Comparison of ENCODE assay signal across 9 cellular contexts in genomic region chr14:59918824-59919581, GRCh38. TPM values are rescaled to one million over a fixed set of nuclear protein-coding genes. Genes with fewer than 3 reads are reported as not detected.
A peak's percentile ranks its signal among the peaks of the same experiment; 100 is the strongest.
DNase-seq lines count a peak whose midpoint lies in the region; ATAC-seq and TF ChIP-seq lines count a peak whose summit lies in the region.
"Had no signal": no experiment of that assay in that cellular context is flagged by ENCODE, and none has a peak within 500 bp of the region (broad histone marks: within the 10 kb centered on the region; RNA-seq: fewer than 3 reads in every experiment).

No MANE protein-coding gene starts in this region.

- CTCF ChIA-PET in activated CD8-positive, alpha-beta T cell treated with anti-CD3 and anti-CD28 coated beads, Interleukin-2, amount 10 ng/mL, durations not matched to agents 7 days and 5 days (lab: Charles Lee), result interaction anchor here (0.7 to 2.5 kb wide), 3 partner anchors 14 to 287 kb away, joined by 3 to 13 read pairs (median 3); no protein-coding TSS in a partner anchor

- POLR2A ChIA-PET in activated CD8-positive, alpha-beta T cell treated with anti-CD3 and anti-CD28 coated beads, Interleukin-2, amount 10 ng/mL, durations not matched to agents 7 days and 5 days (lab: Charles Lee), result no interaction called here

- ATAC-seq in GM21390 (IDR thresholded peaks at IDR 0.05; ENCODE audit: unreplicated experiment), result peak; percentile 55
- ATAC-seq in activated CD8-positive, alpha-beta T cell treated with anti-CD3 and anti-CD28 coated beads, Interleukin-2, amount 10 ng/mL, durations not matched to agents 7 days and 5 days, result peak; percentile 73
- ATAC-seq in foreskin keratinocyte, result peak; percentile 59
- no peak for ATAC-seq in HG02973 (IDR thresholded peaks at IDR 0.05; ENCODE audit: unreplicated experiment)
- ATAC-seq in HG02763 (IDR thresholded peaks at IDR 0.05; ENCODE audit: unreplicated experiment), result no peak

- peaks cover 27% of the 10 kb centered on the region for H3K27me3 Mint-ChIP-seq in activated CD8-positive, alpha-beta T cell treated with anti-CD3 and anti-CD28 coated beads, Interleukin-2, amount 10 ng/mL, durations not matched to agents 7 days and 5 days (ENCODE audit: low read depth)
- H3K27me3 Mint-ChIP-seq in neural crest cell (ENCODE audit: low read depth), result no peaks in the 10 kb centered on the region

- peak overlapping the region; percentile 60 for H3K4me3 Mint-ChIP-seq in activated CD8-positive, alpha-beta T cell treated with anti-CD3 and anti-CD28 coated beads, Interleukin-2, amount 10 ng/mL, durations not matched to agents 7 days and 5 days
- peak overlapping the region; percentile 91 for H3K4me3 Mint-ChIP-seq in neural crest cell

- H3K4me1 ChIP-seq in foreskin keratinocyte, result no peaks in the 10 kb centered on the region

- H3K27ac Mint-ChIP-seq in activated CD8-positive, alpha-beta T cell treated with anti-CD3 and anti-CD28 coated beads, Interleukin-2, amount 10 ng/mL, durations not matched to agents 7 days and 5 days, result no peak overlapping the region
- peak overlapping the region; percentile 98 for H3K27ac Mint-ChIP-seq in neural crest cell (ENCODE audit: unreplicated experiment)

- no peaks in the 10 kb centered on the region for H3K36me3 Mint-ChIP-seq in activated CD8-positive, alpha-beta T cell treated with anti-CD3 and anti-CD28 coated beads, Interleukin-2, amount 10 ng/mL, durations not matched to agents 7 days and 5 days (ENCODE audit: low read depth)
- H3K36me3 Mint-ChIP-seq in neural crest cell (ENCODE audit: low read depth), result peaks cover 8% of the 10 kb centered on the region

- H3K27ac ChIP-seq in foreskin keratinocyte, result no peak overlapping the region

- peaks cover 61% of the 10 kb centered on the region for H3K27me3 ChIP-seq in foreskin keratinocyte

- DNase-seq in DMS 273 (lab: John Stamatoyannopoulos, UW; ENCODE audit: unreplicated experiment) (peak; percentile 73), NCI-H146 treated with DMSO at 0.1 percent for 48 hours (lab: John Stamatoyannopoulos, UW; ENCODE audit: unreplicated experiment) (peak; percentile 3), foreskin keratinocyte (no peak), neural crest cell (ENCODE audit: low read depth, low spot score) (no peak)
- DNase-seq in activated CD8-positive, alpha-beta T cell treated with anti-CD3 and anti-CD28 coated beads, Interleukin-2, amount 10 ng/mL, durations not matched to agents 7 days and 5 days, result peak; percentile 35

- H3K9me3 Mint-ChIP-seq in activated CD8-positive, alpha-beta T cell treated with anti-CD3 and anti-CD28 coated beads, Interleukin-2, amount 10 ng/mL, durations not matched to agents 7 days and 5 days (ENCODE audit: insufficient read depth), result no peaks in the 10 kb centered on the region
- peaks cover 2% of the 10 kb centered on the region for H3K9me3 Mint-ChIP-seq in neural crest cell

- peaks cover 11% of the 10 kb centered on the region for H3K4me1 Mint-ChIP-seq in activated CD8-positive, alpha-beta T cell treated with anti-CD3 and anti-CD28 coated beads, Interleukin-2, amount 10 ng/mL, durations not matched to agents 7 days and 5 days (ENCODE audit: low read depth)
- H3K4me1 Mint-ChIP-seq in neural crest cell, result peaks cover 25% of the 10 kb centered on the region

- TF ChIP-seq CTCF in foreskin keratinocyte (conservative IDR thresholded peaks at IDR 0.05), result peak; percentile 55
- peak; percentile 70 for TF ChIP-seq CTCF in neural crest cell (conservative IDR thresholded peaks at IDR 0.05)

RNA-seq across cellular contexts. Expression of gene LRRC9, which starts 0.9 kb away (rescaled TPM):
- total RNA-seq in activated CD8-positive, alpha-beta T cell treated with anti-CD3 and anti-CD28 coated beads, Interleukin-2, amount 10 ng/mL, durations not matched to agents 7 days and 5 days, result not detected
- total RNA-seq in foreskin keratinocyte, result not detected in 2 replicates
- polyA plus RNA-seq in foreskin keratinocyte, result not detected in 2 replicates
- 1.0 and 1.8 TPM in 2 replicates for total RNA-seq in neural crest cell
- total RNA-seq: activated CD8-positive, alpha-beta memory T cell treated with anti-CD3 and anti-CD28 coated beads for 36 hours had no signal

RNA-seq across cellular contexts. Expression of gene RTN1, which starts 48.4 kb away (rescaled TPM):
- not detected for total RNA-seq in activated CD8-positive, alpha-beta T cell treated with anti-CD3 and anti-CD28 coated beads, Interleukin-2, amount 10 ng/mL, durations not matched to agents 7 days and 5 days
- total RNA-seq in foreskin keratinocyte (not detected in 2 replicates), neural crest cell (14.9 and 18.0 TPM in 2 replicates)
- 0.06 TPM in 1 of 2 replicates, not detected in the other for polyA plus RNA-seq in foreskin keratinocyte
- total RNA-seq: activated CD8-positive, alpha-beta memory T cell treated with anti-CD3 and anti-CD28 coated beads for 36 hours had no signal

Comparison
In these comparisons a context has a peak if more than half of its experiments do, and no peak if none do; other contexts are left out.
1. DNase-seq: peak in DMS 273 (single experiment), NCI-H146 treated with DMSO at 0.1 percent for 48 hours (single experiment) and activated CD8-positive, alpha-beta T cell treated with anti-CD3 and anti-CD28 coated beads, Interleukin-2, amount 10 ng/mL, durations not matched to agents 7 days and 5 days (single experiment); none in foreskin keratinocyte (0 of 2) and neural crest cell (single experiment).
2. ATAC-seq: peak in GM21390 (single experiment), activated CD8-positive, alpha-beta T cell treated with anti-CD3 and anti-CD28 coated beads, Interleukin-2, amount 10 ng/mL, durations not matched to agents 7 days and 5 days (single experiment) and foreskin keratinocyte (single experiment); none in HG02973 (single experiment) and HG02763 (single experiment).
3. RNA of gene RTN1, which starts 48.4 kb away (total RNA-seq): 14.9 to 18.0 TPM in neural crest cell; not detected in activated CD8-positive, alpha-beta T cell treated with anti-CD3 and anti-CD28 coated beads, Interleukin-2, amount 10 ng/mL, durations not matched to agents 7 days and 5 days and not detected in foreskin keratinocyte; every median in the first group is over 10 times any median in the second.